In the genomic region with DNA sequence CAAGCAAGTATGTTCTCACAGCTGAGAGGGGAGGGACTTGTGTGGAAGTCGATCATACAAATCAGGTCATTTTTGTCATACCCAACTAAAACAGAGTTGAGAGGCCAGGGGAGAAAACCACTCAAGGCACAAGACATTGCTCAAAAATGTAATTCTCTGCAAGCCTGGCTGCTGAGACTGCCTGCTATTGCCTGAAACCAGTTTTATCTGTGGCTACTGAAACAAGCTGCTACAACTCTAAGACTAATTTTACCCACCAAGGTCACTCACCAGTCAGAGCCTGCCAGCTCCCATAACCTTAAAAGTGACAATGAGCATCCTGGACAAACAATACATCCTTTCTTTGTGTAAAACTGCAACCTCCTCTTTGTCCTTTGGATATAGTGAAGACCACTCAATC, we compare ENCODE assay signal across 29 cellular contexts. TPM values are rescaled to one million over a fixed set of nuclear protein-coding genes. Genes with fewer than 3 reads are reported as not detected.
"Had no signal": no experiment of that assay in that cellular context is flagged by ENCODE, and none has a peak within 500 bp of the region (broad histone marks: within the 10 kb centered on the region; RNA-seq: fewer than 3 reads in every experiment).

No MANE protein-coding gene starts in this region.

- H3K4me3 ChIP-seq: colonic mucosa, esophagus squamous epithelium, gastrocnemius medialis, left lung, lower lobe of right lung, mucosa of descending colon had no signal

- DNase-seq: cerebellar nuclear complex; cortex of kidney; effector CD8-positive, alpha-beta T cell; effector memory CD8-positive, alpha-beta T cell; endodermal cell; erythroblast; esophagus squamous epithelium; foreskin fibroblast; foreskin melanocyte; gastrocnemius medialis; glutamatergic neuron; hippocampal formation; left cardiac atrium; left lung; left ventricle myocardium superior; lower lobe of right lung; mesenchymal stem cell; mucosa of descending colon had no signal

- H3K27me3 ChIP-seq: colonic mucosa, esophagus squamous epithelium, gastrocnemius medialis, left lung had no signal

- H3K4me1 ChIP-seq: colonic mucosa, esophagus squamous epithelium, gastrocnemius medialis, left lung, lower lobe of right lung had no signal

- H3K27ac Mint-ChIP-seq: dendritic cell treated with granulocyte-macrophage colony-stimulating factor and Interleukin-4, amounts not matched to agents 40 ng/mL and 50 ng/mL, for 4 days; effector memory CD8-positive, alpha-beta T cell; endodermal cell; mesothelial cell of epicardium had no signal

- H3K36me3 Mint-ChIP-seq: mesothelial cell of epicardium had no signal

- H3K36me3 ChIP-seq: colonic mucosa, esophagus squamous epithelium, gastrocnemius medialis, left lung, lower lobe of right lung had no signal

- H3K27ac ChIP-seq: colonic mucosa, epithelial cell of prostate, esophagus squamous epithelium, gastrocnemius medialis, left lung, lower lobe of right lung had no signal

- H3K4me1 Mint-ChIP-seq: endodermal cell, mesothelial cell of epicardium had no signal

- H3K4me3 Mint-ChIP-seq: dendritic cell treated with granulocyte-macrophage colony-stimulating factor and Interleukin-4, amounts not matched to agents 40 ng/mL and 50 ng/mL, for 4 days; effector memory CD8-positive, alpha-beta T cell; endodermal cell; mesothelial cell of epicardium had no signal

- H3K9me3 ChIP-seq: colonic mucosa, gastrocnemius medialis had no signal

- ATAC-seq: effector memory CD8-positive, alpha-beta T cell; esophagus mucosa; gastrocnemius medialis; left cardiac atrium; left lung; left ventricle myocardium superior; lower lobe of right lung; mucosa of descending colon had no signal

RNA-seq across cellular contexts. Expression of a gene that starts 54.1 kb away (rescaled TPM):
- total RNA-seq: chondrocyte, dermis microvascular lymphatic vessel endothelial cell, endodermal cell, glomerular endothelial cell, kidney epithelial cell, lung microvascular endothelial cell, mesothelial cell of epicardium had no signal
- polyA plus RNA-seq: keratinocyte had no signal
